25 cellular contexts compared by ENCODE assay signal in genomic region chr4:15341733-15342300, GRCh38.
A peak's percentile ranks its signal among the peaks of the same experiment; 100 is the strongest.
DNase-seq lines count a peak whose midpoint lies in the region; ATAC-seq and TF ChIP-seq lines count a peak whose summit lies in the region.
"Had no signal": no experiment of that assay in that cellular context is flagged by ENCODE, and none has a peak within 500 bp of the region (broad histone marks: within the 10 kb centered on the region; RNA-seq: fewer than 3 reads in every experiment).

No MANE protein-coding gene starts in this region.

- no peaks in the 10 kb centered on the region for H3K9me2 ChIP-seq in PC-9 (ENCODE audit: insufficient read depth)
- H3K9me2 ChIP-seq in SK-N-SH: no peaks in the 10 kb centered on the region

- ATAC-seq in heart left ventricle: peak in 2 of 4 donors; percentile 43 to 54
- peak; percentile 28 for ATAC-seq in stimulated activated effector memory CD8-positive, alpha-beta T cell treated with anti-CD3 and anti-CD28 coated beads, Interleukin-12 subunit alpha, Interleukin-12 subunit beta, amount 100 ng/mL, for 72 hours
- ATAC-seq: activated T-helper 17 cell treated with anti-CD3 and anti-CD28 coated beads, Interleukin-2, amount 50 U/mL, for 72 hours had no signal

- TF ChIP-seq EP300 in SK-N-SH (IDR thresholded peaks at IDR 0.05; ENCODE audit: borderline replicate concordance in 1 of 2, low read depth in 1 of 2, low read length in 1 of 2): no peak

- H3K36me3 ChIP-seq in heart left ventricle (no peaks in the 10 kb centered on the region), PC-9 (ENCODE audit: low read depth) (no peaks in the 10 kb centered on the region), SK-N-SH (replicated peaks in 1 of 2; ENCODE audit: control insufficient read depth in 1 of 2, insufficient read depth in 2 of 2, low read length in 1 of 2) (no peaks in the 10 kb centered on the region)
- H3K36me3 ChIP-seq: prostate gland, upper lobe of left lung had no signal

- peak overlapping the region; percentile 51 for H3K27ac Mint-ChIP-seq in mesothelial cell of epicardium
- no peak overlapping the region for H3K27ac Mint-ChIP-seq in stimulated activated effector memory CD8-positive, alpha-beta T cell treated with anti-CD3 and anti-CD28 coated beads, Interleukin-12 subunit alpha, Interleukin-12 subunit beta, amount 100 ng/mL, for 72 hours
- H3K27ac Mint-ChIP-seq: activated B cell treated with CpG ODN at 0.5 μM for 24 hours; activated CD4-positive, alpha-beta memory T cell treated with anti-CD3 and anti-CD28 coated beads for 36 hours; activated naive CD4-positive, alpha-beta T cell treated with anti-CD3 and anti-CD28 coated beads, Interleukin-2, amount 50 U/mL, for 24 hours; activated T-helper 17 cell treated with anti-CD3 and anti-CD28 coated beads, Interleukin-2, amount 50 U/mL, for 72 hours; stimulated activated naive CD8-positive, alpha-beta T cell treated with anti-CD3 and anti-CD28 coated beads, Interleukin-15, Interleukin-2, amounts not matched to agents 100 ng/mL and 50 ng/mL, for 24 hours had no signal

- no peaks in the 10 kb centered on the region for H3K79me2 ChIP-seq in PC-9 (ENCODE audit: low read depth)
- H3K79me2 ChIP-seq in SK-N-SH (ENCODE audit: insufficient read depth): no peaks in the 10 kb centered on the region

- no peak for TF ChIP-seq POLR2A in heart left ventricle (IDR thresholded peaks at IDR 0.05)

- H3K27ac ChIP-seq in heart left ventricle (peak overlapping the region in 7 of 12 donors; percentile 1 to 65 (median 48)), PC-9 (no peak overlapping the region), SK-N-SH (ENCODE audit: low read depth in 2 of 2, low read length in 1 of 2) (no peak overlapping the region)
- H3K27ac ChIP-seq: KMS-11 had no signal

- H3K4me1 ChIP-seq in heart left ventricle (peaks cover 0 to 12% (median 0%) of the 10 kb centered on the region in 12 donors), PC-9 (replicated peaks; ENCODE audit: insufficient read depth) (no peaks in the 10 kb centered on the region), SK-N-SH (ENCODE audit: control insufficient read depth in 1 of 2, insufficient read depth in 2 of 2, low read depth in 1 of 2, low read length in 1 of 2) (peaks cover 0 to 2% of the 10 kb centered on the region in 2 experiments)
- H3K4me1 ChIP-seq: prostate gland, upper lobe of left lung had no signal

- H3K4me1 Mint-ChIP-seq in mesothelial cell of epicardium: peaks cover 62% of the 10 kb centered on the region
- no peaks in the 10 kb centered on the region for H3K4me1 Mint-ChIP-seq in stimulated activated effector memory CD8-positive, alpha-beta T cell treated with anti-CD3 and anti-CD28 coated beads, Interleukin-12 subunit alpha, Interleukin-12 subunit beta, amount 100 ng/mL, for 72 hours
- H3K4me1 Mint-ChIP-seq: activated naive CD4-positive, alpha-beta T cell treated with anti-CD3 and anti-CD28 coated beads, Interleukin-2, amount 50 U/mL, for 24 hours had no signal

- WGBS in heart left ventricle, 4 donors: 85 to 89% (median 86%) methylated on average over 21 of the region's 21 CpGs
- WGBS in SK-N-SH (ENCODE audit: low lambda C conversion rate): 91% methylated on average over 18 of the region's 21 CpGs

- H3K4me3 ChIP-seq in heart left ventricle (peak overlapping the region in 5 of 12 donors; percentile 18 to 45 (median 39)), PC-9 (no peak overlapping the region), SK-N-SH (ENCODE audit: low read depth in 2 of 2, low read length in 1 of 2) (no peak overlapping the region)
- H3K4me3 ChIP-seq: upper lobe of left lung had no signal

- peaks cover 4% of the 10 kb centered on the region for H3K9me3 Mint-ChIP-seq in mesothelial cell of epicardium
- H3K9me3 Mint-ChIP-seq in stimulated activated effector memory CD8-positive, alpha-beta T cell treated with anti-CD3 and anti-CD28 coated beads, Interleukin-12 subunit alpha, Interleukin-12 subunit beta, amount 100 ng/mL, for 72 hours: no peaks in the 10 kb centered on the region
- H3K9me3 Mint-ChIP-seq: activated B cell treated with CpG ODN at 0.5 μM for 24 hours; activated CD4-positive, alpha-beta memory T cell treated with anti-CD3 and anti-CD28 coated beads for 36 hours; activated naive CD4-positive, alpha-beta T cell treated with anti-CD3 and anti-CD28 coated beads, Interleukin-2, amount 50 U/mL, for 24 hours; activated T-helper 17 cell treated with anti-CD3 and anti-CD28 coated beads, Interleukin-2, amount 50 U/mL, for 72 hours had no signal

- no peak overlapping the region for H2AFZ ChIP-seq in PC-9
- no peak overlapping the region for H2AFZ ChIP-seq in SK-N-SH (ENCODE audit: low read depth)

- H3F3A ChIP-seq in PC-9 (ENCODE audit: insufficient read depth, low read depth): no peaks in the 10 kb centered on the region
- H3F3A ChIP-seq in SK-N-SH (replicated peaks; ENCODE audit: insufficient read depth): no peaks in the 10 kb centered on the region

- TF ChIP-seq CTCF in heart left ventricle (IDR thresholded peaks at IDR 0.05): no peak
- no peak for TF ChIP-seq CTCF in mesothelial cell of epicardium (IDR thresholded peaks at IDR 0.05; ENCODE audit: unreplicated experiment)
- no peak for TF ChIP-seq CTCF in PC-9 (conservative IDR thresholded peaks at IDR 0.05)
- TF ChIP-seq CTCF in SK-N-SH (IDR thresholded peaks at IDR 0.05): no peak

- no TSS peak for BruUV-seq in PC-9 (replicated peaks; lab: Mats Ljungman, UMichigan)

- DNase-seq in SK-N-DZ (ENCODE audit: low spot score) (peak; percentile 2), heart left ventricle (peak in 1 of 5 donors; percentile 33), mesothelial cell of epicardium (ENCODE audit: low spot score in 2 of 2, unreplicated experiment in 2 of 2) (no peak), UCSD-AML1 (lab: John Stamatoyannopoulos, UW; ENCODE audit: unreplicated experiment) (no peak), NCI-H1694 treated with DMSO at 0.1 percent for 48 hours (lab: John Stamatoyannopoulos, UW) (no peak), PC-9 (no peak), SK-N-SH (no peak)
- no peak for DNase-seq in stimulated activated effector memory CD8-positive, alpha-beta T cell treated with anti-CD3 and anti-CD28 coated beads, Interleukin-12 subunit alpha, Interleukin-12 subunit beta, amount 100 ng/mL, for 72 hours (ENCODE audit: low spot score in 2 of 2)
- DNase-seq: activated B cell treated with CpG ODN at 0.5 μM for 24 hours; activated CD4-positive, alpha-beta memory T cell treated with anti-CD3 and anti-CD28 coated beads for 36 hours; activated CD8-positive, alpha-beta memory T cell treated with anti-CD3 and anti-CD28 coated beads, Interleukin-2, amount 50 U/mL, for 48 hours; aorta; central memory CD4-positive, alpha-beta T cell; DMS53; GOT3; NCI-H1436; NCI-H2107; SHP77; stimulated activated CD4-positive, alpha-beta T cell treated with anti-CD3 and anti-CD28 coated beads, Interleukin-4, amount 100 ng/mL, for 24 hours had no signal

- H4K20me1 ChIP-seq in PC-9 (ENCODE audit: insufficient read depth) (no peaks in the 10 kb centered on the region), SK-N-SH (ENCODE audit: insufficient read depth) (no peaks in the 10 kb centered on the region)

- H3K27me3 Mint-ChIP-seq in mesothelial cell of epicardium (ENCODE audit: low read depth): no peaks in the 10 kb centered on the region
- H3K27me3 Mint-ChIP-seq: activated naive CD4-positive, alpha-beta T cell treated with anti-CD3 and anti-CD28 coated beads, Interleukin-2, amount 50 U/mL, for 24 hours; stimulated activated naive CD8-positive, alpha-beta T cell treated with anti-CD3 and anti-CD28 coated beads, Interleukin-15, Interleukin-2, amounts not matched to agents 100 ng/mL and 50 ng/mL, for 24 hours had no signal

- CTCF ChIA-PET in PC-9 (lab: Charles Lee): no interaction called here
- CTCF ChIA-PET in SK-N-SH (lab: Yijun Ruan, JAX): interaction anchor here (1.7 to 1.9 kb wide), 2 partner anchors 15 to 115 kb away, joined by 5 read pairs; no protein-coding TSS in a partner anchor

- H3K36me3 Mint-ChIP-seq in mesothelial cell of epicardium: no peaks in the 10 kb centered on the region
- H3K36me3 Mint-ChIP-seq in stimulated activated effector memory CD8-positive, alpha-beta T cell treated with anti-CD3 and anti-CD28 coated beads, Interleukin-12 subunit alpha, Interleukin-12 subunit beta, amount 100 ng/mL, for 72 hours: no peaks in the 10 kb centered on the region
- H3K36me3 Mint-ChIP-seq: activated CD4-positive, alpha-beta memory T cell treated with anti-CD3 and anti-CD28 coated beads for 36 hours; activated naive CD4-positive, alpha-beta T cell treated with anti-CD3 and anti-CD28 coated beads, Interleukin-2, amount 50 U/mL, for 24 hours had no signal

- POLR2A ChIA-PET in PC-9 (lab: Charles Lee; ENCODE audit: unreplicated experiment) (no interaction called here), SK-N-SH (lab: Yijun Ruan, JAX) (no interaction called here)

- H3K27me3 ChIP-seq in heart left ventricle: no peaks in the 10 kb centered on the region
- H3K27me3 ChIP-seq in PC-9 (ENCODE audit: insufficient read depth, low read depth): no peaks in the 10 kb centered on the region
- no peaks in the 10 kb centered on the region for H3K27me3 ChIP-seq in SK-N-SH (ENCODE audit: insufficient read depth)
- H3K27me3 ChIP-seq: upper lobe of left lung had no signal

- H3K4me2 ChIP-seq in PC-9 (no peak overlapping the region), SK-N-SH (no peak overlapping the region)
- H3K4me2 ChIP-seq: KMS-11 had no signal

- intact Hi-C loops in heart left ventricle (cut with DNase I) (loop anchor here in 1 of 10 donors (10.0 kb wide), 1 partner anchor 113 kb away; no protein-coding TSS in a partner anchor), PC-9 (cut with micrococcal nuclease; ENCODE audit: unreplicated experiment) (no loop called here)

- no peak for TF ChIP-seq RAD21 in SK-N-SH (IDR thresholded peaks at IDR 0.05; ENCODE audit: low read length)

- H3K4me3 Mint-ChIP-seq in mesothelial cell of epicardium: no peak overlapping the region
- no peak overlapping the region for H3K4me3 Mint-ChIP-seq in stimulated activated effector memory CD8-positive, alpha-beta T cell treated with anti-CD3 and anti-CD28 coated beads, Interleukin-12 subunit alpha, Interleukin-12 subunit beta, amount 100 ng/mL, for 72 hours
- H3K4me3 Mint-ChIP-seq: activated B cell treated with CpG ODN at 0.5 μM for 24 hours; activated CD4-positive, alpha-beta memory T cell treated with anti-CD3 and anti-CD28 coated beads for 36 hours; activated naive CD4-positive, alpha-beta T cell treated with anti-CD3 and anti-CD28 coated beads, Interleukin-2, amount 50 U/mL, for 24 hours; activated T-helper 17 cell treated with anti-CD3 and anti-CD28 coated beads, Interleukin-2, amount 50 U/mL, for 72 hours; stimulated activated naive CD8-positive, alpha-beta T cell treated with anti-CD3 and anti-CD28 coated beads, Interleukin-15, Interleukin-2, amounts not matched to agents 100 ng/mL and 50 ng/mL, for 24 hours had no signal

- no peaks in the 10 kb centered on the region for H3K9me3 ChIP-seq in heart left ventricle
- H3K9me3 ChIP-seq in PC-9 (ENCODE audit: insufficient read depth, low read depth): no peaks in the 10 kb centered on the region
- no peaks in the 10 kb centered on the region for H3K9me3 ChIP-seq in SK-N-SH
- H3K9me3 ChIP-seq: prostate gland, upper lobe of left lung had no signal

- H3K9ac ChIP-seq in SK-N-SH: no peak overlapping the region
- H3K9ac ChIP-seq: KMS-11 had no signal

TF ChIP-seq in SK-N-SH, 30 proteins besides CTCF, POLR2A, EP300 and RAD21 (continues in another document):
- no peak for TF ChIP-seq RCOR1 (IDR thresholded peaks at IDR 0.05; ENCODE audit: low read length)
- no peak for TF ChIP-seq FOSL2 (IDR thresholded peaks at IDR 0.05; ENCODE audit: borderline replicate concordance, low read depth)
- TF ChIP-seq SMC3 (IDR thresholded peaks at IDR 0.05; ENCODE audit: low read depth, low read length): no peak

Comparison
In these comparisons a context has a peak if more than half of its experiments do, and no peak if none do; other contexts are left out.
1. H3K27ac ChIP-seq: peak in heart left ventricle (7 of 12); none in PC-9 (single experiment) and SK-N-SH (0 of 2).